In the genomic region with DNA sequence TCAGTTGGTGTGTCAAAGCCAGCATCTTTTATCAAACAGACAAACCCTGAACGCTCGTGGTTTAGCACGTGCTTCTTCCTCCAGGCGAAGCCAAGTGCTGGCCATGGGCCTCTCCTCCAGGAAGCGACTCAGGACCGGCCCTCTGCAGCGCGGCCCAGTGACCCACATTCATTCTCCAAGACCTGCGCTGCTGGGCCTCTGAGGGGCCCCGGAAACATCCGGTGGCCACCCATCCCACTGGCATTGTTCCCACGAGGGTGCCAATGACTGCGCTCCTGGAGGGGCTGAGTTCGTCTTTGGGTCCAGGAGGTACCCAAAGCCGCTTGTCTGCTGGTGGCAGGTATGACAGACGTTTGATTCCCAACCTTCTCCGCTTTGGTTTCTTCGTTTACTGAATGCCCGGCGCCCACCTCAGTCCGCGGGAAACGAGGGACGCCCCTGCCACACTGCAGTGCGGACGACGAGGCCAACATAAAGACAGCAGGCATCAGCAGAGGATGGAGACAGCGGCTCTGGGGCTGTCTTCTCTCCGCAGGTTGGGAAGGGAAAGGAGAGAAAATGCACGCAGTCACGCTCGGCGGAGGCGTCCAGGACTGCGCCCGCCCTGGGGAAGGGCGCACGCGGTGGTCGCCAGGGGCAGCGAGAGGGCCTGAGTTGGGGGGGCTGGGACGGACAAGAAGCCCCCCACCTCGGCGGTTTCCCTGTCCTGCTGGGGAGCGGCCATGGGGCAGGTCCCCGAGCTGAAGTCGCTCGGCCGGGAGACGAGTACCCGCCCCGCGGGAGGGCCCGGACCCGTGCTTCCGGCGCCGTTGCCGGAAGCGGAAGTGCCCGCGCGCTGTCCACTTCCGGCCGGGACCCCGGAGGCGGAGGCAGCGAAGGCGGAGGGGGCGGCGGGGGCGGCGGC, we compare ENCODE assay signal across 8 cellular contexts. TPM values are rescaled to one million over a fixed set of nuclear protein-coding genes. Genes with fewer than 3 reads are reported as not detected.
A peak's percentile ranks its signal among the peaks of the same experiment; 100 is the strongest.
DNase-seq lines count a peak whose midpoint lies in the region; ATAC-seq and TF ChIP-seq lines count a peak whose summit lies in the region.

EXOC3 (plus strand) TSS at position 842 of the 904 bp plus-strand sequence. CDS start 3,030 bp downstream, outside the sequence.

- peak; percentile 87 for ATAC-seq in GM21723 (IDR thresholded peaks at IDR 0.05; ENCODE audit: unreplicated experiment)

- H3K4me3 ChIP-seq in SJCRH30 (peak within 1 kb of the TSS; percentile 93), neutrophil (ENCODE audit: low read depth in 1 of 2, low read length in 1 of 2) (peak within 1 kb of the TSS; percentile 70 to 84)

- peaks cover 4% of the 10 kb centered on the region; the same call in 1 of the 2 replicates for H3K4me1 ChIP-seq in SJCRH30
- H3K4me1 ChIP-seq in neutrophil (ENCODE audit: control insufficient read depth in 1 of 2, insufficient read depth in 1 of 2, low read depth in 1 of 2, low read length in 1 of 2), result peaks cover 34 to 35% of the 10 kb centered on the region in 2 experiments

- H3K27ac ChIP-seq in SJCRH30, result peak within 1 kb of the TSS; percentile 69
- H3K27ac ChIP-seq in neutrophil, result peak within 1 kb of the TSS; percentile 82

- no peaks in the 10 kb centered on the region for H3K36me3 ChIP-seq in SJCRH30
- H3K36me3 ChIP-seq in neutrophil, result peaks cover 23% of the 10 kb centered on the region

- DNase-seq in Daoy (ENCODE audit: low read depth) (peak; percentile 85), KG1 (lab: John Stamatoyannopoulos, UW) (peak; percentile 12), SJCRH30 (peak; percentile 54 to 64), foreskin melanocyte (peak; percentile 64)
- DNase-seq in activated gamma-delta T cell treated with anti-CD3 and anti-CD28 coated beads, Interleukin-2, amount 50 U/mL, for 16 hours (ENCODE audit: low read depth), result peak; percentile 66

- no peaks in the 10 kb centered on the region for H3K27me3 ChIP-seq in SJCRH30
- H3K27me3 ChIP-seq in neutrophil, result peaks cover 3% of the 10 kb centered on the region

- no peak for TF ChIP-seq CTCF in neutrophil (IDR thresholded peaks at IDR 0.05)
- no peak for TF ChIP-seq CTCF in subcutaneous adipose tissue (IDR thresholded peaks at IDR 0.05; ENCODE audit: low read depth)

- no peaks in the 10 kb centered on the region for H3K9me3 ChIP-seq in SJCRH30 (replicated peaks)
- H3K9me3 ChIP-seq in neutrophil, result no peaks in the 10 kb centered on the region

RNA-seq across cellular contexts. Expression of gene EXOC3, which starts in this region (rescaled TPM):
- total RNA-seq in Daoy (2014; rRNA removed; shearing (Covaris generic)), result 32.3 and 35.7 TPM in 2 replicates
- total RNA-seq in SJCRH30 (2014; rRNA removed; shearing (Covaris generic)), result 10.2 and 10.4 TPM in 2 replicates
- 10 to 100 TPM; 32.4 to 84.8 (median 49.2) TPM for total RNA-seq in subcutaneous adipose tissue

Comparison
In these comparisons a context has a peak if more than half of its experiments do, and no peak if none do; other contexts are left out.
1. Peak in every context shown above with its lines: DNase-seq, ATAC-seq, H3K4me3 ChIP-seq and H3K27ac ChIP-seq.
2. DNase-seq: peak in every context shown above with its lines; median percentile 85 in Daoy; 66 in activated gamma-delta T cell treated with anti-CD3 and anti-CD28 coated beads, Interleukin-2, amount 50 U/mL, for 16 hours; 64 in foreskin melanocyte; 59 in SJCRH30; 12 in KG1.